ENCODE assay signal across 17 cellular contexts in genomic region chr22:23925020-23925606, GRCh38. TPM values are rescaled to one million over a fixed set of nuclear protein-coding genes. Genes with fewer than 3 reads are reported as not detected.
DNase-seq lines count a peak whose midpoint lies in the region; ATAC-seq and TF ChIP-seq lines count a peak whose summit lies in the region.
"Had no signal": no experiment of that assay in that cellular context is flagged by ENCODE, and none has a peak within 500 bp of the region (broad histone marks: within the 10 kb centered on the region; RNA-seq: fewer than 3 reads in every experiment).

No MANE protein-coding gene starts in this region.

- TF ChIP-seq CTCF in activated CD8-positive, alpha-beta T cell treated with anti-CD3 and anti-CD28 coated beads for 36 hours (IDR thresholded peaks at IDR 0.05) = no peak
- TF ChIP-seq CTCF in endothelial cell (IDR thresholded peaks at IDR 0.05; ENCODE audit: unreplicated experiment) (no peak), upper lobe of right lung (IDR thresholded peaks at IDR 0.05) (no peak)

- POLR2A ChIA-PET in activated CD8-positive, alpha-beta T cell treated with anti-CD3 and anti-CD28 coated beads, Interleukin-2, amount 10 ng/mL, durations not matched to agents 7 days and 5 days (lab: Charles Lee) = interaction anchor here (2.5 kb wide), 1 partner anchor 12 kb away, joined by 10 read pairs; no protein-coding TSS in a partner anchor
- POLR2A ChIA-PET in activated CD8-positive, alpha-beta T cell treated with anti-CD3 and anti-CD28 coated beads for 36 hours (lab: Charles Lee) = interaction anchor here (1.1 to 1.3 kb wide), 2 partner anchors 12 to 31 kb away, joined by 3 to 4 read pairs; partner anchors contain the start of gene MIF

- intact Hi-C loops in activated CD8-positive, alpha-beta T cell treated with anti-CD3 and anti-CD28 coated beads for 36 hours (cut with micrococcal nuclease) = no loop called here
- intact Hi-C loops in upper lobe of right lung (cut with DNase I) = no loop called here

- H3K36me3 Mint-ChIP-seq in activated CD8-positive, alpha-beta T cell treated with anti-CD3 and anti-CD28 coated beads, Interleukin-2, amount 10 ng/mL, durations not matched to agents 7 days and 5 days (ENCODE audit: low read depth) = peaks cover 83% of the 10 kb centered on the region
- H3K36me3 Mint-ChIP-seq in activated CD8-positive, alpha-beta T cell treated with anti-CD3 and anti-CD28 coated beads for 36 hours (ENCODE audit: low read depth) = peaks cover 66% of the 10 kb centered on the region
- H3K36me3 Mint-ChIP-seq in endothelial cell (ENCODE audit: low read depth, unreplicated experiment) = peaks cover 32% of the 10 kb centered on the region

- no peaks in the 10 kb centered on the region for H3K27me3 Mint-ChIP-seq in activated CD8-positive, alpha-beta T cell treated with anti-CD3 and anti-CD28 coated beads, Interleukin-2, amount 10 ng/mL, durations not matched to agents 7 days and 5 days (ENCODE audit: low read depth)
- no peaks in the 10 kb centered on the region for H3K27me3 Mint-ChIP-seq in activated CD8-positive, alpha-beta T cell treated with anti-CD3 and anti-CD28 coated beads for 36 hours
- peaks cover 2% of the 10 kb centered on the region for H3K27me3 Mint-ChIP-seq in endothelial cell (ENCODE audit: unreplicated experiment)

- no peak overlapping the region for H3K27ac ChIP-seq in upper lobe of right lung
- H3K27ac ChIP-seq: BLaER1, HL-60 had no signal

- no peak overlapping the region for H3K4me3 ChIP-seq in upper lobe of right lung
- H3K4me3 ChIP-seq: BLaER1, HAP-1 had no signal

- H3K9me3 Mint-ChIP-seq in activated CD8-positive, alpha-beta T cell treated with anti-CD3 and anti-CD28 coated beads, Interleukin-2, amount 10 ng/mL, durations not matched to agents 7 days and 5 days (ENCODE audit: insufficient read depth) = peaks cover 13% of the 10 kb centered on the region
- peaks cover 10% of the 10 kb centered on the region for H3K9me3 Mint-ChIP-seq in activated CD8-positive, alpha-beta T cell treated with anti-CD3 and anti-CD28 coated beads for 36 hours
- H3K9me3 Mint-ChIP-seq in endothelial cell (ENCODE audit: unreplicated experiment) = no peaks in the 10 kb centered on the region

- no peak overlapping the region for H3K4me3 Mint-ChIP-seq in activated CD8-positive, alpha-beta T cell treated with anti-CD3 and anti-CD28 coated beads, Interleukin-2, amount 10 ng/mL, durations not matched to agents 7 days and 5 days
- H3K4me3 Mint-ChIP-seq in activated CD8-positive, alpha-beta T cell treated with anti-CD3 and anti-CD28 coated beads for 36 hours = no peak overlapping the region
- peak overlapping the region; percentile 43 for H3K4me3 Mint-ChIP-seq in endothelial cell (ENCODE audit: unreplicated experiment)
- H3K4me3 Mint-ChIP-seq: CD8-positive, alpha-beta T cell had no signal

- peaks cover 5% of the 10 kb centered on the region for H3K9me3 ChIP-seq in upper lobe of right lung

- H3K27ac Mint-ChIP-seq in activated CD8-positive, alpha-beta T cell treated with anti-CD3 and anti-CD28 coated beads, Interleukin-2, amount 10 ng/mL, durations not matched to agents 7 days and 5 days = no peak overlapping the region
- no peak overlapping the region for H3K27ac Mint-ChIP-seq in activated CD8-positive, alpha-beta T cell treated with anti-CD3 and anti-CD28 coated beads for 36 hours
- H3K27ac Mint-ChIP-seq in endothelial cell (ENCODE audit: unreplicated experiment) = no peak overlapping the region
- H3K27ac Mint-ChIP-seq: CD8-positive, alpha-beta T cell had no signal

- no peak for ATAC-seq in activated CD8-positive, alpha-beta T cell treated with anti-CD3 and anti-CD28 coated beads, Interleukin-2, amount 10 ng/mL, durations not matched to agents 7 days and 5 days
- ATAC-seq in activated CD8-positive, alpha-beta T cell treated with anti-CD3 and anti-CD28 coated beads for 36 hours = no peak
- no peak for ATAC-seq in HG02571 (IDR thresholded peaks at IDR 0.05; ENCODE audit: unreplicated experiment)
- no peak for ATAC-seq in upper lobe of right lung
- ATAC-seq: CD8-positive, alpha-beta T cell had no signal

- no peaks in the 10 kb centered on the region for H3K27me3 ChIP-seq in upper lobe of right lung
- H3K27me3 ChIP-seq: BLaER1 had no signal

- DNase-seq in activated CD8-positive, alpha-beta T cell treated with anti-CD3 and anti-CD28 coated beads, Interleukin-2, amount 10 ng/mL, durations not matched to agents 7 days and 5 days = peak; percentile 16
- DNase-seq in activated CD8-positive, alpha-beta T cell treated with anti-CD3 and anti-CD28 coated beads for 36 hours = no peak
- DNase-seq in endothelial cell (ENCODE audit: low spot score) (no peak), upper lobe of right lung (no peak), NCI-H2196 (lab: John Stamatoyannopoulos, UW; ENCODE audit: unreplicated experiment) (no peak)
- DNase-seq: 8988T; CD8-positive, alpha-beta T cell; DMS79 treated with DMSO at 0.1 percent for 48 hours; MV-4-11; NCI-H1436 treated with DMSO at 0.1 percent for 48 hours; NCI-H2029 treated with DMSO at 0.1 percent for 48 hours; NCI-H510A treated with DMSO at 0.1 percent for 48 hours had no signal

- peaks cover 27% of the 10 kb centered on the region for H3K4me1 Mint-ChIP-seq in activated CD8-positive, alpha-beta T cell treated with anti-CD3 and anti-CD28 coated beads, Interleukin-2, amount 10 ng/mL, durations not matched to agents 7 days and 5 days (ENCODE audit: low read depth)
- H3K4me1 Mint-ChIP-seq in activated CD8-positive, alpha-beta T cell treated with anti-CD3 and anti-CD28 coated beads for 36 hours (ENCODE audit: low read depth) = peaks cover 5% of the 10 kb centered on the region
- H3K4me1 Mint-ChIP-seq in endothelial cell (ENCODE audit: unreplicated experiment) = no peaks in the 10 kb centered on the region

- H3K4me1 ChIP-seq in upper lobe of right lung = no peaks in the 10 kb centered on the region
- H3K4me1 ChIP-seq: HAP-1 had no signal

- CTCF ChIA-PET in activated CD8-positive, alpha-beta T cell treated with anti-CD3 and anti-CD28 coated beads, Interleukin-2, amount 10 ng/mL, durations not matched to agents 7 days and 5 days (lab: Charles Lee) = no interaction called here
- CTCF ChIA-PET in activated CD8-positive, alpha-beta T cell treated with anti-CD3 and anti-CD28 coated beads for 36 hours (lab: Charles Lee) = interaction anchor here (1.3 kb wide), 1 partner anchor 31 kb away, joined by 4 read pairs; the partner anchor contains the start of gene MIF

- H3K36me3 ChIP-seq in upper lobe of right lung = peaks cover 7% of the 10 kb centered on the region
- H3K36me3 ChIP-seq: BLaER1, HAP-1 had no signal

RNA-seq across cellular contexts. Expression of gene MIF, which starts 30.9 kb away (rescaled TPM):
- total RNA-seq in activated CD8-positive, alpha-beta T cell treated with anti-CD3 and anti-CD28 coated beads, Interleukin-2, amount 10 ng/mL, durations not matched to agents 7 days and 5 days = 1,000 to 10,000 TPM; 1,002 to 1,009 TPM
- 1,000 to 10,000 TPM; 1,485 to 1,525 TPM for total RNA-seq in activated CD8-positive, alpha-beta T cell treated with anti-CD3 and anti-CD28 coated beads for 36 hours
- total RNA-seq in endothelial cell (ENCODE audit: unreplicated experiment) = 306 TPM
- 236 TPM for total RNA-seq in upper lobe of right lung

RNA-seq across cellular contexts. Expression of gene GSTT2B, which starts 35.9 kb away (rescaled TPM):
- total RNA-seq in activated CD8-positive, alpha-beta T cell treated with anti-CD3 and anti-CD28 coated beads, Interleukin-2, amount 10 ng/mL, durations not matched to agents 7 days and 5 days = not detected
- total RNA-seq in activated CD8-positive, alpha-beta T cell treated with anti-CD3 and anti-CD28 coated beads for 36 hours = not detected
- 6.0 TPM for total RNA-seq in endothelial cell (ENCODE audit: unreplicated experiment)
- total RNA-seq in upper lobe of right lung = 9.8 TPM
- total RNA-seq: CD8-positive, alpha-beta T cell had no signal

RNA-seq across cellular contexts. Expression of gene DDTL, which starts 41.6 kb away (rescaled TPM):
- total RNA-seq in activated CD8-positive, alpha-beta T cell treated with anti-CD3 and anti-CD28 coated beads, Interleukin-2, amount 10 ng/mL, durations not matched to agents 7 days and 5 days = not detected
- not detected for total RNA-seq in activated CD8-positive, alpha-beta T cell treated with anti-CD3 and anti-CD28 coated beads for 36 hours
- total RNA-seq in endothelial cell (ENCODE audit: unreplicated experiment) (1.4 TPM), upper lobe of right lung (2.5 TPM)
- total RNA-seq: CD8-positive, alpha-beta T cell had no signal

RNA-seq across cellular contexts. Expression of gene DDT, which starts 49.1 kb away (rescaled TPM):
- 100 to 1,000 TPM; 128 to 136 TPM for total RNA-seq in activated CD8-positive, alpha-beta T cell treated with anti-CD3 and anti-CD28 coated beads, Interleukin-2, amount 10 ng/mL, durations not matched to agents 7 days and 5 days
- total RNA-seq in activated CD8-positive, alpha-beta T cell treated with anti-CD3 and anti-CD28 coated beads for 36 hours = 100 to 1,000 TPM; 116 to 119 TPM
- total RNA-seq in endothelial cell (ENCODE audit: unreplicated experiment) (73.5 TPM), upper lobe of right lung (88.7 TPM)

RNA-seq across cellular contexts. Expression of gene GSTT2, which starts 54.8 kb away (rescaled TPM):
- total RNA-seq in activated CD8-positive, alpha-beta T cell treated with anti-CD3 and anti-CD28 coated beads, Interleukin-2, amount 10 ng/mL, durations not matched to agents 7 days and 5 days = not detected
- total RNA-seq in activated CD8-positive, alpha-beta T cell treated with anti-CD3 and anti-CD28 coated beads for 36 hours = not detected
- total RNA-seq in endothelial cell (ENCODE audit: unreplicated experiment) = not detected
- 1.1 TPM for total RNA-seq in upper lobe of right lung
- total RNA-seq: CD8-positive, alpha-beta T cell; SK-MEL-5 had no signal
